Comparison of ENCODE assay signal across 5 cellular contexts in genomic region chr14:19436311-19437125, GRCh38. TPM values are rescaled to one million over a fixed set of nuclear protein-coding genes. Genes with fewer than 3 reads are reported as not detected.
"Had no signal": no experiment of that assay in that cellular context is flagged by ENCODE, and none has a peak within 500 bp of the region (broad histone marks: within the 10 kb centered on the region; RNA-seq: fewer than 3 reads in every experiment).

No MANE protein-coding gene starts in this region.

RNA-seq across cellular contexts. Expression of gene POTEG, which starts 2.4 kb away (rescaled TPM):
- total RNA-seq: HT-29, IMR-90, NCI-H460, PC-9, SJCRH30 had no signal
- polyA plus RNA-seq: IMR-90 had no signal
